In genomic region chr6:148367418-148368024, GRCh38 we compare ENCODE assay signal across 1 cellular context.
TF ChIP-seq lines count a peak whose summit lies in the region.

No MANE protein-coding gene starts in this region.

TF ChIP-seq in GM23338, 12 proteins besides CTCF, POLR2A, EP300 and RAD21 (continued from another document):
- TF ChIP-seq, protein P1, sequence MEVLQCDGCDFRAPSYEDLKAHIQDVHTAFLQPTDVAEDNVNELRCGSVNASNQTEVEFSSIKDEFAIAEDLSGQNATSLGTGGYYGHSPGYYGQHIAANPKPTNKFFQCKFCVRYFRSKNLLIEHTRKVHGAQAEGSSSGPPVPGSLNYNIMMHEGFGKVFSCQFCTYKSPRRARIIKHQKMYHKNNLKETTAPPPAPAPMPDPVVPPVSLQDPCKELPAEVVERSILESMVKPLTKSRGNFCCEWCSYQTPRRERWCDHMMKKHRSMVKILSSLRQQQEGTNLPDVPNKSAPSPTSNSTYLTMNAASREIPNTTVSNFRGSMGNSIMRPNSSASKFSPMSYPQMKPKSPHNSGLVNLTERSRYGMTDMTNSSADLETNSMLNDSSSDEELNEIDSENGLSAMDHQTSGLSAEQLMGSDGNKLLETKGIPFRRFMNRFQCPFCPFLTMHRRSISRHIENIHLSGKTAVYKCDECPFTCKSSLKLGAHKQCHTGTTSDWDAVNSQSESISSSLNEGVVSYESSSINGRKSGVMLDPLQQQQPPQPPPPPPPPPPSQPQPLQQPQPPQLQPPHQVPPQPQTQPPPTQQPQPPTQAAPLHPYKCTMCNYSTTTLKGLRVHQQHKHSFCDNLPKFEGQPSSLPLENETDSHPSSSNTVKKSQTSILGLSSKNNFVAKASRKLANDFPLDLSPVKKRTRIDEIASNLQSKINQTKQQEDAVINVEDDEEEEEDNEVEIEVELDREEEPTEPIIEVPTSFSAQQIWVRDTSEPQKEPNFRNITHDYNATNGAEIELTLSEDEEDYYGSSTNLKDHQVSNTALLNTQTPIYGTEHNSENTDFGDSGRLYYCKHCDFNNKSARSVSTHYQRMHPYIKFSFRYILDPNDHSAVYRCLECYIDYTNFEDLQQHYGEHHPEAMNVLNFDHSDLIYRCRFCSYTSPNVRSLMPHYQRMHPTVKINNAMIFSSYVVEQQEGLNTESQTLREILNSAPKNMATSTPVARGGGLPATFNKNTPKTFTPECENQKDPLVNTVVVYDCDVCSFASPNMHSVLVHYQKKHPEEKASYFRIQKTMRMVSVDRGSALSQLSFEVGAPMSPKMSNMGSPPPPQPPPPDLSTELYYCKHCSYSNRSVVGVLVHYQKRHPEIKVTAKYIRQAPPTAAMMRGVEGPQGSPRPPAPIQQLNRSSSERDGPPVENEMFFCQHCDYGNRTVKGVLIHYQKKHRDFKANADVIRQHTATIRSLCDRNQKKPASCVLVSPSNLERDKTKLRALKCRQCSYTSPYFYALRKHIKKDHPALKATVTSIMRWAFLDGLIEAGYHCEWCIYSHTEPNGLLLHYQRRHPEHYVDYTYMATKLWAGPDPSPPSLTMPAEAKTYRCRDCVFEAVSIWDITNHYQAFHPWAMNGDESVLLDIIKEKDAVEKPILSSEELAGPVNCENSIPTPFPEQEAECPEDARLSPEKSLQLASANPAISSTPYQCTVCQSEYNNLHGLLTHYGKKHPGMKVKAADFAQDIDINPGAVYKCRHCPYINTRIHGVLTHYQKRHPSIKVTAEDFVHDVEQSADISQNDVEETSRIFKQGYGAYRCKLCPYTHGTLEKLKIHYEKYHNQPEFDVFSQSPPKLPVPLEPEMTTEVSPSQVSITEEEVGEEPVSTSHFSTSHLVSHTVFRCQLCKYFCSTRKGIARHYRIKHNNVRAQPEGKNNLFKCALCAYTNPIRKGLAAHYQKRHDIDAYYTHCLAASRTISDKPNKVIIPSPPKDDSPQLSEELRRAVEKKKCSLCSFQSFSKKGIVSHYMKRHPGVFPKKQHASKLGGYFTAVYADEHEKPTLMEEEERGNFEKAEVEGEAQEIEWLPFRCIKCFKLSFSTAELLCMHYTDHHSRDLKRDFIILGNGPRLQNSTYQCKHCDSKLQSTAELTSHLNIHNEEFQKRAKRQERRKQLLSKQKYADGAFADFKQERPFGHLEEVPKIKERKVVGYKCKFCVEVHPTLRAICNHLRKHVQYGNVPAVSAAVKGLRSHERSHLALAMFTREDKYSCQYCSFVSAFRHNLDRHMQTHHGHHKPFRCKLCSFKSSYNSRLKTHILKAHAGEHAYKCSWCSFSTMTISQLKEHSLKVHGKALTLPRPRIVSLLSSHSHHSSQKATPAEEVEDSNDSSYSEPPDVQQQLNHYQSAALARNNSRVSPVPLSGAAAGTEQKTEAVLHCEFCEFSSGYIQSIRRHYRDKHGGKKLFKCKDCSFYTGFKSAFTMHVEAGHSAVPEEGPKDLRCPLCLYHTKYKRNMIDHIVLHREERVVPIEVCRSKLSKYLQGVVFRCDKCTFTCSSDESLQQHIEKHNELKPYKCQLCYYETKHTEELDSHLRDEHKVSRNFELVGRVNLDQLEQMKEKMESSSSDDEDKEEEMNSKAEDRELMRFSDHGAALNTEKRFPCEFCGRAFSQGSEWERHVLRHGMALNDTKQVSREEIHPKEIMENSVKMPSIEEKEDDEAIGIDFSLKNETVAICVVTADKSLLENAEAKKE (CRISPR knock-in tag; IDR thresholded peaks at IDR 0.05), result no peak
TF ChIP-seq in GM23338: peak in this region for 0.
